In the genomic region with DNA sequence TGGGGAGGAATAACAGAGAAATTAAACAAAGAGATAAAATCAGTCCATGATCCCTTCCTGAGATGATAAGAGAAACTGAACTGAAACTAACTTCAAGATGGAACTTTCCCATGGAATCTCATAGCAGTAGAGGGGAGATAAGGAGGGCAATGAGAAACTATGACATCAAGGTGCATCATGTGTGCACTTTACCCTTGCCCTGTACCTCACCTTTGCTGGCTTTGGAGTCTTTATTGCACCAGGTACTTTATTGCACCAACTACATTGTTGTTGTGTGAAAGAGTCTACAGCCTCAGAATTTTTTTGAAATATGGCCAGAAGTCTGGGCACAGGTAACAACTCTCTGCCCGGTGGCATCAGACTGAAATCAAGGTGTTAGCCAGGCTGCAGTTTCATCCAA, we compare ENCODE assay signal across 12 cellular contexts.
"Had no signal": no experiment of that assay in that cellular context is flagged by ENCODE, and none has a peak within 500 bp of the region (broad histone marks: within the 10 kb centered on the region; RNA-seq: fewer than 3 reads in every experiment).

No MANE protein-coding gene starts in this region.

- DNase-seq: NCI-H1092, NCI-H1417 treated with DMSO at 0.1 percent for 48 hours, NCI-H146, NCI-H2081, NCI-H2107, NCI-H2227 treated with DMSO at 0.1 percent for 48 hours, NCI-H526 treated with DMSO at 0.1 percent for 48 hours, NCI-H774, SIG-M5 had no signal

- H3K36me3 ChIP-seq: MG63, SJSA1 had no signal

- H3K27me3 ChIP-seq: MG63, SJSA1 had no signal

- H3K4me3 ChIP-seq: MG63, SJSA1, SK-N-MC had no signal

- H3K27ac ChIP-seq: SJSA1, SK-N-MC had no signal
